ENCODE assay signal across 16 cellular contexts in genomic region chr9:92709240-92709639, GRCh38.
"Had no signal": no experiment of that assay in that cellular context is flagged by ENCODE, and none has a peak within 500 bp of the region (broad histone marks: within the 10 kb centered on the region; RNA-seq: fewer than 3 reads in every experiment).

No MANE protein-coding gene starts in this region.

- H3K4me3 Mint-ChIP-seq: activated B cell treated with CpG ODN at 0.5 μM for 24 hours; activated T-helper 17 cell treated with anti-CD3 and anti-CD28 coated beads, Interleukin-2, amount 50 U/mL, for 72 hours; natural killer cell; T-helper 2 cell treated with Interferon-gamma antibody and Interleukin-4, amounts not matched to agents 5 μg/mL and 100 μg/mL, for 36 hours had no signal

- H3K4me1 ChIP-seq: tibial nerve had no signal

- ATAC-seq: activated T-helper 17 cell treated with anti-CD3 and anti-CD28 coated beads, Interleukin-2, amount 50 U/mL, for 72 hours; natural killer cell had no signal

- FAIRE-seq: astrocyte, endometrium had no signal

- H3K9me3 ChIP-seq: neutrophil, tibial nerve, vagina had no signal

- H3K9me3 Mint-ChIP-seq: activated B cell treated with CpG ODN at 0.5 μM for 24 hours; activated T-helper 17 cell treated with anti-CD3 and anti-CD28 coated beads, Interleukin-2, amount 50 U/mL, for 72 hours; natural killer cell; T-helper 2 cell treated with Interferon-gamma antibody and Interleukin-4, amounts not matched to agents 5 μg/mL and 100 μg/mL, for 36 hours had no signal

- DNase-seq: activated B cell treated with CpG ODN at 0.5 μM for 24 hours; activated CD4-positive, alpha-beta T cell treated with anti-CD3 and anti-CD28 coated beads, Interleukin-2, amount 50 U/mL, for 1 hour; activated naive CD4-positive, alpha-beta T cell treated with Interleukin-2 at 50 U/mL for 16 hours; activated T-cell treated with anti-CD3 and anti-CD28 coated beads for 4 hours; mesendoderm; natural killer cell; stimulated activated CD4-positive, alpha-beta T cell treated with anti-CD3 and anti-CD28 coated beads, Interleukin-15, amount 100 ng/mL, for 24 hours; stimulated activated CD4-positive, alpha-beta T cell treated with anti-CD3 and anti-CD28 coated beads, Interleukin-4, amount 100 ng/mL, for 1 hour; stimulated activated naive CD4-positive, alpha-beta T cell had no signal

- H3K4me3 ChIP-seq: tibial nerve, vagina had no signal

- H3K27me3 ChIP-seq: neutrophil, tibial nerve, vagina had no signal

- H3K27ac Mint-ChIP-seq: activated B cell treated with CpG ODN at 0.5 μM for 24 hours; natural killer cell; T-helper 2 cell treated with Interferon-gamma antibody and Interleukin-4, amounts not matched to agents 5 μg/mL and 100 μg/mL, for 36 hours had no signal

- H3K27ac ChIP-seq: neutrophil, tibial nerve had no signal
